ENCODE assay signal across 1 cellular context in the genomic region with DNA sequence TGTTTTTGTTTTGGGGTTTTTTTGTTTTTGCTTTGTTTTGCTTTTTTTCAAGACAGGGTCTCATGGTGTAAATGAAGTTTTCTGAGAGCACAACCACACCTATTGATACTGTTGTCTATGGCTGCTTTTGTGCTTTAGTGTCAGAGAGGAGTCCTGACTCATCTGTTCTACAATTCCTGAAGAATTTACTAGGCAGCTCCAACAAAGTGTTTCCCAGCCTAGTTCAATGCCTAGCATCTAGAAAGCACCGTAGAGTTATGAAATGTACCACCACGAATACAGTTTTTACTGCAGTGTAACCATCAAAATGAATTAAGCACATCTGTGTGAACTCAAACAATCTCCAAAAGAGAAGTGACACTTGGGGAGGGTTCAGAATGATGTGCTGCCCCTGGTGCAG.
A peak's percentile ranks its signal among the peaks of the same experiment; 100 is the strongest.
TF ChIP-seq lines count a peak whose summit lies in the region.

No MANE protein-coding gene starts in this region.

TF ChIP-seq in HepG2, 621 proteins besides CTCF, POLR2A, EP300 and RAD21:
- TF ChIP-seq KAT2B (IDR thresholded peaks at IDR 0.05; ENCODE audit: borderline replicate concordance, low read depth, low read length) = no peak
- TF ChIP-seq RBM22 (optimal IDR thresholded peaks at IDR 0.05; ENCODE audit: low read length) = peak; percentile 34
